14 cellular contexts compared by ENCODE assay signal in genomic region chr1:19310061-19310460, GRCh38. TPM values are rescaled to one million over a fixed set of nuclear protein-coding genes. Genes with fewer than 3 reads are reported as not detected.
DNase-seq lines count a peak whose midpoint lies in the region; ATAC-seq and TF ChIP-seq lines count a peak whose summit lies in the region.
"Had no signal": no experiment of that assay in that cellular context is flagged by ENCODE, and none has a peak within 500 bp of the region (broad histone marks: within the 10 kb centered on the region; RNA-seq: fewer than 3 reads in every experiment).

No MANE protein-coding gene starts in this region.

- TF ChIP-seq CTCF in 22Rv1 (IDR thresholded peaks at IDR 0.05): no peak
- TF ChIP-seq CTCF in upper lobe of right lung (IDR thresholded peaks at IDR 0.05): no peak
- TF ChIP-seq CTCF in omental fat pad (IDR thresholded peaks at IDR 0.05): no peak

- H3K9me3 ChIP-seq in CD4-positive, alpha-beta memory T cell (ENCODE audit: control insufficient read depth in 1 of 2, low read length in 2 of 2): no peaks in the 10 kb centered on the region
- H3K9me3 ChIP-seq in naive thymus-derived CD4-positive, alpha-beta T cell (ENCODE audit: control insufficient read depth in 2 of 3, low read length in 3 of 3): no peaks in the 10 kb centered on the region
- no peaks in the 10 kb centered on the region for H3K9me3 ChIP-seq in upper lobe of right lung
- H3K9me3 ChIP-seq: left ventricle myocardium inferior had no signal

- intact Hi-C loops in CD4-positive, alpha-beta memory T cell (cut with micrococcal nuclease): loop anchor here (5.0 kb wide), 1 partner anchor 177 kb away; the partner anchor contains the start of gene CAPZB
- intact Hi-C loops in activated T-helper 2 cell treated with anti-CD3 and anti-CD28 coated beads, Interferon-gamma antibody, Interleukin-2, Interleukin-4, amounts not matched to agents 10 μg/mL and 5 μg/mL and 100 μg/mL, durations not matched to agents 14 hours and 24 hours and 36 hours (cut with micrococcal nuclease): no loop called here
- intact Hi-C loops in naive thymus-derived CD4-positive, alpha-beta T cell (cut with micrococcal nuclease): loop anchor here in 1 of 2 donors (10.0 kb wide), 1 partner anchor 335 kb away; the partner anchor contains the start of gene NBL1
- intact Hi-C loops in upper lobe of right lung (cut with DNase I): no loop called here

- peaks cover 26 to 45% (median 32%) of the 10 kb centered on the region in 4 donors for H3K4me1 Mint-ChIP-seq in CD4-positive, alpha-beta memory T cell
- H3K4me1 Mint-ChIP-seq in activated T-helper 2 cell treated with anti-CD3 and anti-CD28 coated beads, Interferon-gamma antibody, Interleukin-2, Interleukin-4, amounts not matched to agents 10 μg/mL and 5 μg/mL and 100 μg/mL, durations not matched to agents 14 hours and 24 hours and 36 hours (ENCODE audit: low read depth): peaks cover 22% of the 10 kb centered on the region
- H3K4me1 Mint-ChIP-seq in naive thymus-derived CD4-positive, alpha-beta T cell: peaks cover 24 to 40% (median 36%) of the 10 kb centered on the region in 7 donors

- peaks cover 29% of the 10 kb centered on the region for H3K4me1 ChIP-seq in CD4-positive, alpha-beta memory T cell (ENCODE audit: insufficient read depth, low read length)
- peaks cover 16 to 17% of the 10 kb centered on the region in 2 donors for H3K4me1 ChIP-seq in naive thymus-derived CD4-positive, alpha-beta T cell (ENCODE audit: control insufficient read depth in 2 of 2, insufficient read depth in 2 of 2, low read length in 2 of 2)
- peaks cover 15% of the 10 kb centered on the region for H3K4me1 ChIP-seq in upper lobe of right lung

- POLR2A ChIA-PET in CD4-positive, alpha-beta memory T cell (lab: Charles Lee; ENCODE audit: partially characterized antibody): interaction anchor here (0.6 kb wide), 1 partner anchor 407 kb away, joined by 3 read pairs; no protein-coding TSS in a partner anchor
- POLR2A ChIA-PET in naive thymus-derived CD4-positive, alpha-beta T cell (lab: Charles Lee): interaction anchor here (0.6 to 1.1 kb wide), 2 partner anchors 59 to 89 kb away, joined by 3 to 4 read pairs; partner anchors contain the start of gene EMC1

- no peaks in the 10 kb centered on the region for H3K27me3 ChIP-seq in CD4-positive, alpha-beta memory T cell (ENCODE audit: insufficient read depth, low read length)
- H3K27me3 ChIP-seq in naive thymus-derived CD4-positive, alpha-beta T cell (ENCODE audit: control insufficient read depth in 2 of 2, insufficient read depth in 2 of 2, low read length in 2 of 2): no peaks in the 10 kb centered on the region
- no peaks in the 10 kb centered on the region for H3K27me3 ChIP-seq in upper lobe of right lung

- peaks cover 22 to 33% of the 10 kb centered on the region in 2 donors for H3K36me3 Mint-ChIP-seq in CD4-positive, alpha-beta memory T cell
- H3K36me3 Mint-ChIP-seq in activated T-helper 2 cell treated with anti-CD3 and anti-CD28 coated beads, Interferon-gamma antibody, Interleukin-2, Interleukin-4, amounts not matched to agents 10 μg/mL and 5 μg/mL and 100 μg/mL, durations not matched to agents 14 hours and 24 hours and 36 hours (ENCODE audit: low read depth): peaks cover 31% of the 10 kb centered on the region
- peaks cover 6 to 31% (median 14%) of the 10 kb centered on the region in 5 donors for H3K36me3 Mint-ChIP-seq in naive thymus-derived CD4-positive, alpha-beta T cell

- H3K27ac Mint-ChIP-seq in CD4-positive, alpha-beta memory T cell: no peak overlapping the region
- no peak overlapping the region for H3K27ac Mint-ChIP-seq in activated T-helper 2 cell treated with anti-CD3 and anti-CD28 coated beads, Interferon-gamma antibody, Interleukin-2, Interleukin-4, amounts not matched to agents 10 μg/mL and 5 μg/mL and 100 μg/mL, durations not matched to agents 14 hours and 24 hours and 36 hours
- H3K27ac Mint-ChIP-seq in naive thymus-derived CD4-positive, alpha-beta T cell: peak overlapping the region in 2 of 9 donors; percentile 22 to 65

- peak overlapping the region; percentile 38 to 95 (median 88) for H3K4me3 Mint-ChIP-seq in CD4-positive, alpha-beta memory T cell
- H3K4me3 Mint-ChIP-seq in activated T-helper 2 cell treated with anti-CD3 and anti-CD28 coated beads, Interferon-gamma antibody, Interleukin-2, Interleukin-4, amounts not matched to agents 10 μg/mL and 5 μg/mL and 100 μg/mL, durations not matched to agents 14 hours and 24 hours and 36 hours (ENCODE audit: low read depth): peak overlapping the region; percentile 93
- H3K4me3 Mint-ChIP-seq in naive thymus-derived CD4-positive, alpha-beta T cell: peak overlapping the region in 8 of 10 donors; percentile 44 to 94 (median 91)

- ATAC-seq in naive thymus-derived CD4-positive, alpha-beta T cell: no peak
- no peak for ATAC-seq in HG02642 (IDR thresholded peaks at IDR 0.05; ENCODE audit: poor library complexity, unreplicated experiment)
- no peak for ATAC-seq in upper lobe of right lung
- ATAC-seq in omental fat pad (ENCODE audit: low FRiP score): no peak
- ATAC-seq: activated T-cell treated with anti-CD3 and anti-CD28 coated beads, Interleukin-2, amount 50 U/mL, for 4 hours had no signal

- H3K4me3 ChIP-seq in CD4-positive, alpha-beta memory T cell (ENCODE audit: low read length in 2 of 2): no peak overlapping the region
- no peak overlapping the region for H3K4me3 ChIP-seq in naive thymus-derived CD4-positive, alpha-beta T cell (ENCODE audit: low read length)
- H3K4me3 ChIP-seq in upper lobe of right lung: no peak overlapping the region

- no peaks in the 10 kb centered on the region for H3K27me3 Mint-ChIP-seq in CD4-positive, alpha-beta memory T cell
- no peaks in the 10 kb centered on the region for H3K27me3 Mint-ChIP-seq in activated T-helper 2 cell treated with anti-CD3 and anti-CD28 coated beads, Interferon-gamma antibody, Interleukin-2, Interleukin-4, amounts not matched to agents 10 μg/mL and 5 μg/mL and 100 μg/mL, durations not matched to agents 14 hours and 24 hours and 36 hours (ENCODE audit: low read depth)
- H3K27me3 Mint-ChIP-seq in naive thymus-derived CD4-positive, alpha-beta T cell: no peaks in the 10 kb centered on the region

- H3K27ac ChIP-seq in 22Rv1: peak overlapping the region; percentile 69; the same call in 1 of the 2 replicates
- H3K27ac ChIP-seq in CD4-positive, alpha-beta memory T cell (ENCODE audit: low read depth, low read length): no peak overlapping the region
- H3K27ac ChIP-seq in naive thymus-derived CD4-positive, alpha-beta T cell (ENCODE audit: low read depth, low read length): no peak overlapping the region
- H3K27ac ChIP-seq in upper lobe of right lung: no peak overlapping the region
- H3K27ac ChIP-seq: left ventricle myocardium inferior had no signal

- peaks cover 11% of the 10 kb centered on the region for H3K36me3 ChIP-seq in CD4-positive, alpha-beta memory T cell (ENCODE audit: insufficient read depth, low read length)
- H3K36me3 ChIP-seq in naive thymus-derived CD4-positive, alpha-beta T cell (ENCODE audit: control insufficient read depth in 2 of 3, insufficient read depth in 3 of 3, low read length in 3 of 3): peaks cover 5 to 37% (median 7%) of the 10 kb centered on the region in 3 experiments
- peaks cover 35% of the 10 kb centered on the region for H3K36me3 ChIP-seq in upper lobe of right lung

- peaks cover 0 to 6% (median 0%) of the 10 kb centered on the region in 8 donors for H3K9me3 Mint-ChIP-seq in CD4-positive, alpha-beta memory T cell
- no peaks in the 10 kb centered on the region for H3K9me3 Mint-ChIP-seq in activated T-helper 2 cell treated with anti-CD3 and anti-CD28 coated beads, Interferon-gamma antibody, Interleukin-2, Interleukin-4, amounts not matched to agents 10 μg/mL and 5 μg/mL and 100 μg/mL, durations not matched to agents 14 hours and 24 hours and 36 hours
- no peaks in the 10 kb centered on the region for H3K9me3 Mint-ChIP-seq in naive thymus-derived CD4-positive, alpha-beta T cell
- H3K9me3 Mint-ChIP-seq: activated T-cell treated with anti-CD3 and anti-CD28 coated beads, Interleukin-2, amount 50 U/mL, for 4 hours had no signal

- CTCF ChIA-PET in CD4-positive, alpha-beta memory T cell (lab: Charles Lee; ENCODE audit: partially characterized antibody): interaction anchor here (0.6 to 1.0 kb wide), 3 partner anchors 272 to 467 kb away, joined by 3 to 4 read pairs (median 3); no protein-coding TSS in a partner anchor
- CTCF ChIA-PET in naive thymus-derived CD4-positive, alpha-beta T cell (lab: Charles Lee): no interaction called here

- DNase-seq in CD4-positive, alpha-beta memory T cell: no peak
- DNase-seq in activated T-helper 2 cell treated with anti-CD3 and anti-CD28 coated beads, Interferon-gamma antibody, Interleukin-2, Interleukin-4, amounts not matched to agents 10 μg/mL and 5 μg/mL and 100 μg/mL, durations not matched to agents 14 hours and 24 hours and 36 hours (ENCODE audit: low spot score): no peak
- no peak for DNase-seq in naive thymus-derived CD4-positive, alpha-beta T cell
- DNase-seq in DMS79 treated with DMSO at 0.1 percent for 48 hours (lab: John Stamatoyannopoulos, UW): no peak
- no peak for DNase-seq in upper lobe of right lung
- DNase-seq in omental fat pad (ENCODE audit: low spot score): no peak
- DNase-seq: activated T-cell treated with anti-CD3 and anti-CD28 coated beads, Interleukin-2, amount 50 U/mL, for 4 hours; AML-193; amygdala; left ventricle myocardium inferior; NCI-H1930; SHP77 treated with DMSO at 0.1 percent for 48 hours had no signal

RNA-seq across cellular contexts. Expression of gene AKR7A2, which starts 1.9 kb away (rescaled TPM):
- 10 to 100 TPM; 25.1 to 26.3 TPM for total RNA-seq in CD4-positive, alpha-beta memory T cell
- 100 to 1,000 TPM in 1 of 2 donors, 10 to 100 TPM in 1; 89.0 to 134 TPM for polyA plus RNA-seq in CD4-positive, alpha-beta memory T cell
- 34.3 and 38.8 TPM in 2 replicates for total RNA-seq in activated T-helper 2 cell treated with anti-CD3 and anti-CD28 coated beads, Interferon-gamma antibody, Interleukin-2, Interleukin-4, amounts not matched to agents 10 μg/mL and 5 μg/mL and 100 μg/mL, durations not matched to agents 14 hours and 24 hours and 36 hours
- total RNA-seq in naive thymus-derived CD4-positive, alpha-beta T cell: 10 to 100 TPM; 15.7 to 33.9 (median 25.2) TPM
- 100 to 1,000 TPM; 108 to 115 TPM for polyA plus RNA-seq in naive thymus-derived CD4-positive, alpha-beta T cell
- 39.1 TPM for total RNA-seq in upper lobe of right lung
- total RNA-seq in omental fat pad: 10 to 100 TPM; 51.6 to 73.6 (median 59.0) TPM

RNA-seq across cellular contexts. Expression of gene SLC66A1, which starts 2.1 kb away (rescaled TPM):
- total RNA-seq in CD4-positive, alpha-beta memory T cell: 10 to 100 TPM in 1 of 2 experiments, 1 to 10 TPM in 1; 7.4 to 10.2 TPM
- polyA plus RNA-seq in CD4-positive, alpha-beta memory T cell: 1 to 10 TPM; 3.0 to 4.7 TPM
- total RNA-seq in activated T-helper 2 cell treated with anti-CD3 and anti-CD28 coated beads, Interferon-gamma antibody, Interleukin-2, Interleukin-4, amounts not matched to agents 10 μg/mL and 5 μg/mL and 100 μg/mL, durations not matched to agents 14 hours and 24 hours and 36 hours: 10.6 and 12.1 TPM in 2 replicates
- 1 to 10 TPM; 3.8 to 8.4 (median 7.2) TPM for total RNA-seq in naive thymus-derived CD4-positive, alpha-beta T cell
- 1 to 10 TPM; 1.3 to 5.4 TPM for polyA plus RNA-seq in naive thymus-derived CD4-positive, alpha-beta T cell
- total RNA-seq in upper lobe of right lung (20.9 TPM), omental fat pad (10 to 100 TPM in 3 of 4 donors, 1 to 10 TPM in 1; 9.6 to 21.1 (median 13.6) TPM)

RNA-seq across cellular contexts. Expression of gene AKR7A3, which starts 21.5 kb away (rescaled TPM):
- 1 to 10 TPM in 1 of 2 experiments, under 1 TPM in 1; 0.86 to 1.1 TPM for total RNA-seq in CD4-positive, alpha-beta memory T cell
- not detected for polyA plus RNA-seq in CD4-positive, alpha-beta memory T cell
- 1.4 and 2.1 TPM in 2 replicates for total RNA-seq in activated T-helper 2 cell treated with anti-CD3 and anti-CD28 coated beads, Interferon-gamma antibody, Interleukin-2, Interleukin-4, amounts not matched to agents 10 μg/mL and 5 μg/mL and 100 μg/mL, durations not matched to agents 14 hours and 24 hours and 36 hours
- 1 to 10 TPM; 1.0 to 2.8 (median 1.2) TPM for total RNA-seq in naive thymus-derived CD4-positive, alpha-beta T cell
- polyA plus RNA-seq in naive thymus-derived CD4-positive, alpha-beta T cell: not detected
- 0.43 TPM for total RNA-seq in upper lobe of right lung
- total RNA-seq in omental fat pad: 1 to 10 TPM in 2 of 4 donors, under 1 TPM in 2; 0.37 to 1.7 (median 0.88) TPM

RNA-seq across cellular contexts. Expression of gene MRTO4, which starts 58.5 kb away (rescaled TPM):
- 10 to 100 TPM; 17.0 to 18.6 TPM for total RNA-seq in CD4-positive, alpha-beta memory T cell
- 10 to 100 TPM; 14.1 to 23.7 TPM for polyA plus RNA-seq in CD4-positive, alpha-beta memory T cell
- total RNA-seq in activated T-helper 2 cell treated with anti-CD3 and anti-CD28 coated beads, Interferon-gamma antibody, Interleukin-2, Interleukin-4, amounts not matched to agents 10 μg/mL and 5 μg/mL and 100 μg/mL, durations not matched to agents 14 hours and 24 hours and 36 hours: 109 and 113 TPM in 2 replicates
- total RNA-seq in naive thymus-derived CD4-positive, alpha-beta T cell: 10 to 100 TPM; 17.1 to 42.3 (median 22.4) TPM
- 10 to 100 TPM; 27.1 to 29.0 TPM for polyA plus RNA-seq in naive thymus-derived CD4-positive, alpha-beta T cell
- 27.3 TPM for total RNA-seq in upper lobe of right lung
- 10 to 100 TPM; 17.2 to 76.7 (median 27.0) TPM for total RNA-seq in omental fat pad

RNA-seq across cellular contexts. Expression of gene EMC1, which starts 58.7 kb away (rescaled TPM):
- 10 to 100 TPM; 34.7 to 35.3 TPM for total RNA-seq in CD4-positive, alpha-beta memory T cell
- polyA plus RNA-seq in CD4-positive, alpha-beta memory T cell: 10 to 100 TPM; 21.2 to 24.3 TPM
- total RNA-seq in activated T-helper 2 cell treated with anti-CD3 and anti-CD28 coated beads, Interferon-gamma antibody, Interleukin-2, Interleukin-4, amounts not matched to agents 10 μg/mL and 5 μg/mL and 100 μg/mL, durations not matched to agents 14 hours and 24 hours and 36 hours: 54.0 and 57.4 TPM in 2 replicates
- total RNA-seq in naive thymus-derived CD4-positive, alpha-beta T cell: 10 to 100 TPM; 29.8 to 43.7 (median 37.1) TPM
- 10 to 100 TPM; 18.6 to 25.6 TPM for polyA plus RNA-seq in naive thymus-derived CD4-positive, alpha-beta T cell
- total RNA-seq in upper lobe of right lung: 38.7 TPM
- 10 to 100 TPM; 28.5 to 54.3 (median 40.9) TPM for total RNA-seq in omental fat pad
